Comparison of ENCODE assay signal across 10 cellular contexts in genomic region chr20:62595491-62595890, GRCh38. TPM values are rescaled to one million over a fixed set of nuclear protein-coding genes. Genes with fewer than 3 reads are reported as not detected.
DNase-seq lines count a peak whose midpoint lies in the region; ATAC-seq, FAIRE-seq and TF ChIP-seq lines count a peak whose summit lies in the region.
"Had no signal": no experiment of that assay in that cellular context is flagged by ENCODE, and none has a peak within 500 bp of the region (broad histone marks: within the 10 kb centered on the region; RNA-seq: fewer than 3 reads in every experiment).

No MANE protein-coding gene starts in this region.

- H3K27ac ChIP-seq in BLaER1: no peak overlapping the region
- H3K27ac ChIP-seq: ascending aorta had no signal

- no peak for TF ChIP-seq CTCF in astrocyte of the spinal cord (IDR thresholded peaks at IDR 0.05; ENCODE audit: low read depth, low read length)

- H3K4me1 ChIP-seq in BLaER1: peaks cover 23% of the 10 kb centered on the region
- H3K4me1 ChIP-seq: ascending aorta had no signal

- ATAC-seq in GM21723 (IDR thresholded peaks at IDR 0.05; ENCODE audit: unreplicated experiment): no peak

- no peaks in the 10 kb centered on the region for H3K9me3 ChIP-seq in BLaER1
- H3K9me3 ChIP-seq: ascending aorta had no signal

- H3K4me2 ChIP-seq in BLaER1: peak overlapping the region; percentile 50

- no peak overlapping the region for H3K4me3 ChIP-seq in BLaER1
- H3K4me3 ChIP-seq in astrocyte of the spinal cord (ENCODE audit: low read depth, low read length): no peak overlapping the region
- H3K4me3 ChIP-seq: ascending aorta had no signal

- peaks cover 40% of the 10 kb centered on the region for H3K27me3 ChIP-seq in BLaER1

- in situ Hi-C loops in astrocyte of the spinal cord (cut with HindIII; ENCODE audit: low sequenced_read_pairs): no loop called here

- DNase-seq in HTR-8/SVneo (ENCODE audit: insufficient read length, low spot score) (peak; percentile 96), astrocyte of the spinal cord (ENCODE audit: low read depth, low spot score) (peak; percentile 18), left kidney (ENCODE audit: low read depth, low spot score) (peak; percentile 49), foreskin melanocyte (no peak), SK-N-DZ (ENCODE audit: low spot score) (no peak)
- DNase-seq in effector CD4-positive, alpha-beta T cell: no peak

- H4K20me1 ChIP-seq in BLaER1: peaks cover 15% of the 10 kb centered on the region; the same call in 1 of the 2 replicates

- no peaks in the 10 kb centered on the region for H3K36me3 ChIP-seq in BLaER1
- H3K36me3 ChIP-seq: ascending aorta had no signal

- H3K9ac ChIP-seq in BLaER1: no peak overlapping the region

- peak; percentile 99 for FAIRE-seq in HTR-8/SVneo (lab: Jason Lieb, UNC)
- FAIRE-seq: G401.6 had no signal

RNA-seq across cellular contexts. Expression of gene SLCO4A1, which starts 46.8 kb away (rescaled TPM):
- polyA plus RNA-seq in SK-N-DZ (2014; cell fraction: cytosol; rRNA removed): 12.0 and 18.7 TPM in 2 replicates
- polyA plus RNA-seq in SK-N-DZ (2014; cell fraction: nucleus; rRNA removed): 32.1 and 36.3 TPM in 2 replicates

Comparison
In these comparisons a context has a peak if more than half of its experiments do, and no peak if none do; other contexts are left out.
1. DNase-seq: peak in HTR-8/SVneo (single experiment), astrocyte of the spinal cord (single experiment) and left kidney (single experiment); none in effector CD4-positive, alpha-beta T cell (single experiment), foreskin melanocyte (single experiment) and SK-N-DZ (single experiment).